Comparison of ENCODE assay signal across 8 cellular contexts in the genomic region with DNA sequence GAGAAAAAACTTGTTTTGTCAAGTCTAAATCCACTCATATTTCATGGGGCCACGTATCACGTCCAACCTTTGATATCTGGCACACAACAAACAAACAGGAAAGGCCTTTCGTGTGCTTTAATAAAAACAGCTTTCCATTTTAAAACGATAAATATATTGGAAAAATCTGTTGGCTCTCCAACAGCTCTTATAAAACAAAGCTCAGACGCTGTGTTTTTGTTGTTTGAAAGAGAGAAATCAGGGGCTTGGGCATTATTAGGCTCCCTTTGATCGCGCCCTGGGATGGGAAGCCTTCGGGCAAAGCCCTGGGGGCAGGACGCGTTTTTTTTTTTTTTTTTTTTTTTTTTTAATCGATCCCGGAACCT. TPM values are rescaled to one million over a fixed set of nuclear protein-coding genes. Genes with fewer than 3 reads are reported as not detected.
DNase-seq lines count a peak whose midpoint lies in the region; ATAC-seq and TF ChIP-seq lines count a peak whose summit lies in the region.

No MANE protein-coding gene starts in this region.

- in situ Hi-C loops in ACHN (cut with HindIII; ENCODE audit: low pct_ligation_motif_present, low pct_unique_long_range_greater_than_20kb, low sequenced_read_pairs) = no loop called here

- 2% methylated on average over 12 of the region's 12 CpGs for WGBS in esophagus muscularis mucosa
- WGBS in prostate gland = under 1% methylated on average over 12 of the region's 12 CpGs

- H3K36me3 ChIP-seq in Peyer's patch (no peaks in the 10 kb centered on the region), esophagus muscularis mucosa (no peaks in the 10 kb centered on the region), prostate gland (no peaks in the 10 kb centered on the region)

- H3K27me3 ChIP-seq in Peyer's patch (no peaks in the 10 kb centered on the region), esophagus muscularis mucosa (no peaks in the 10 kb centered on the region), prostate gland (replicated peaks; ENCODE audit: insufficient read depth) (no peaks in the 10 kb centered on the region)

- H3K4me3 ChIP-seq in Peyer's patch (peak overlapping the region in 3 of 4 donors; percentile 55 to 99 (median 93)), esophagus muscularis mucosa (peak overlapping the region; percentile 86 to 100 (median 98)), prostate gland (peak overlapping the region; percentile 86 to 93)

- H3K27ac ChIP-seq in Peyer's patch = peak overlapping the region; percentile 42 to 96 (median 73)
- H3K27ac ChIP-seq in esophagus muscularis mucosa (replicated peaks in 1 of 4) = peak overlapping the region; percentile 81 to 97 (median 95)
- H3K27ac ChIP-seq in prostate gland = peak overlapping the region; percentile 73 to 92

- TF ChIP-seq CTCF in Peyer's patch (IDR thresholded peaks at IDR 0.05) (no peak), esophagus muscularis mucosa (IDR thresholded peaks at IDR 0.05) (no peak), prostate gland (IDR thresholded peaks at IDR 0.05) (no peak)

- TF ChIP-seq EP300 in esophagus muscularis mucosa (IDR thresholded peaks at IDR 0.05) = no peak

- TF ChIP-seq POLR2A in Peyer's patch (IDR thresholded peaks at IDR 0.05) (no peak), esophagus muscularis mucosa (IDR thresholded peaks at IDR 0.05; ENCODE audit: low read depth) (no peak), prostate gland (IDR thresholded peaks at IDR 0.05) (no peak)

- peaks cover 0 to 8% (median 0%) of the 10 kb centered on the region in 4 donors for H3K4me1 ChIP-seq in Peyer's patch
- H3K4me1 ChIP-seq in esophagus muscularis mucosa = peaks cover 0 to 25% (median 21%) of the 10 kb centered on the region in 4 donors
- H3K4me1 ChIP-seq in prostate gland (replicated peaks) = no peaks in the 10 kb centered on the region

- H3K9me3 ChIP-seq in Peyer's patch (no peaks in the 10 kb centered on the region), esophagus muscularis mucosa (peaks cover 0 to 25% (median 14%) of the 10 kb centered on the region in 4 donors), prostate gland (no peaks in the 10 kb centered on the region)

- intact Hi-C loops in esophagus muscularis mucosa (cut with DNase I) (no loop called here), prostate gland (cut with DNase I) (no loop called here)

- DNase-seq in GM03348 (ENCODE audit: low spot score) = peak; percentile 11
- no peak for DNase-seq in Peyer's patch
- DNase-seq in esophagus muscularis mucosa (ENCODE audit: extremely low spot score) = no peak
- no peak for DNase-seq in prostate gland (ENCODE audit: low spot score)
- no peak for DNase-seq in NAMALWA (ENCODE audit: low spot score)
- no peak for DNase-seq in ACHN
- no peak for DNase-seq in stimulated activated CD4-positive, alpha-beta T cell treated with anti-CD3 and anti-CD28 coated beads, Interleukin-4, amount 100 ng/mL, for 24 hours

- ATAC-seq in HG03442 (IDR thresholded peaks at IDR 0.05; ENCODE audit: unreplicated experiment) = no peak

RNA-seq across cellular contexts. Expression of gene PLEKHA5, which starts 0.4 kb away (rescaled TPM):
- total RNA-seq in Peyer's patch = 10 to 100 TPM; 34.7 to 59.4 (median 41.7) TPM
- total RNA-seq in esophagus muscularis mucosa = 10 to 100 TPM; 50.7 to 88.5 (median 58.6) TPM
- 10 to 100 TPM; 24.4 to 41.7 TPM for total RNA-seq in prostate gland
